22 cellular contexts compared by ENCODE assay signal in genomic region chr5:126309860-126310259, GRCh38.
"Had no signal": no experiment of that assay in that cellular context is flagged by ENCODE, and none has a peak within 500 bp of the region (broad histone marks: within the 10 kb centered on the region; RNA-seq: fewer than 3 reads in every experiment).

No MANE protein-coding gene starts in this region.

- FAIRE-seq: endothelial cell of umbilical vein, pancreas had no signal

- H3K36me3 Mint-ChIP-seq: activated naive CD8-positive, alpha-beta T cell treated with anti-CD3 and anti-CD28 coated beads, Interleukin-2, amount 10 ng/mL, durations not matched to agents 7 days and 5 days had no signal

- H3K9ac ChIP-seq: SK-N-SH had no signal

- ATAC-seq: activated CD8-positive, alpha-beta T cell treated with anti-CD3 and anti-CD28 coated beads for 36 hours; pancreas; right lobe of liver had no signal

- H3K4me1 Mint-ChIP-seq: activated CD4-positive, alpha-beta T cell treated with anti-CD3 and anti-CD28 coated beads, Interleukin-2, amount 10 ng/mL, durations not matched to agents 24 days and 14 days; activated naive CD8-positive, alpha-beta T cell treated with anti-CD3 and anti-CD28 coated beads, Interleukin-2, amount 10 ng/mL, durations not matched to agents 7 days and 5 days; neural crest cell had no signal

- H3K27me3 ChIP-seq: pancreas, right lobe of liver, thyroid gland had no signal

- H3K27ac ChIP-seq: pancreas, right lobe of liver, thyroid gland had no signal

- H3K27ac Mint-ChIP-seq: activated CD4-positive, alpha-beta T cell treated with anti-CD3 and anti-CD28 coated beads, Interleukin-2, amount 10 ng/mL, durations not matched to agents 24 days and 14 days; activated CD8-positive, alpha-beta T cell treated with anti-CD3 and anti-CD28 coated beads for 36 hours; activated naive CD8-positive, alpha-beta T cell treated with anti-CD3 and anti-CD28 coated beads, Interleukin-2, amount 10 ng/mL, durations not matched to agents 7 days and 5 days; activated T-cell treated with anti-CD3 and anti-CD28 coated beads, Interleukin-2, amount 50 U/mL, for 24 hours; activated T-helper 2 cell treated with anti-CD3 and anti-CD28 coated beads, Interferon-gamma antibody, Interleukin-2, Interleukin-4, amounts not matched to agents 10 μg/mL and 5 μg/mL and 100 μg/mL, durations not matched to agents 14 hours and 24 hours and 36 hours; dendritic cell treated with granulocyte-macrophage colony-stimulating factor and Interleukin-4, amounts not matched to agents 40 ng/mL and 50 ng/mL, for 4 days; T-helper 1 cell treated with Interleukin-12 subunit alpha and Interleukin-12 subunit beta and Interleukin-4 antibody, amounts not matched to agents 30 μg/mL and 1 μg/mL, for 36 hours had no signal

- H3K36me3 ChIP-seq: pancreas, right lobe of liver, thyroid gland had no signal

- DNase-seq: activated CD4-positive, alpha-beta T cell treated with anti-CD3 and anti-CD28 coated beads, Interleukin-2, amount 10 ng/mL, durations not matched to agents 24 days and 14 days; activated CD8-positive, alpha-beta T cell treated with anti-CD3 and anti-CD28 coated beads for 36 hours; activated naive CD4-positive, alpha-beta T cell treated with Interleukin-2 at 50 U/mL for 16 hours; activated naive CD8-positive, alpha-beta T cell treated with anti-CD3 and anti-CD28 coated beads, Interleukin-2, amount 10 ng/mL, durations not matched to agents 7 days and 5 days; activated T-cell treated with anti-CD3 and anti-CD28 coated beads, Interleukin-2, amount 50 U/mL, for 24 hours; aorta; effector CD8-positive, alpha-beta T cell; foreskin melanocyte; glutamatergic neuron; hippocampal formation; islet precursor cell; pancreas; right lobe of liver; SK-N-SH; stimulated activated naive CD4-positive, alpha-beta T cell treated with Interleukin-2 at 50 U/mL for 16 hours; thyroid gland had no signal

- H3K9me3 Mint-ChIP-seq: activated CD4-positive, alpha-beta T cell treated with anti-CD3 and anti-CD28 coated beads, Interleukin-2, amount 10 ng/mL, durations not matched to agents 24 days and 14 days; activated naive CD8-positive, alpha-beta T cell treated with anti-CD3 and anti-CD28 coated beads, Interleukin-2, amount 10 ng/mL, durations not matched to agents 7 days and 5 days; activated T-helper 2 cell treated with anti-CD3 and anti-CD28 coated beads, Interferon-gamma antibody, Interleukin-2, Interleukin-4, amounts not matched to agents 10 μg/mL and 5 μg/mL and 100 μg/mL, durations not matched to agents 14 hours and 24 hours and 36 hours; dendritic cell treated with granulocyte-macrophage colony-stimulating factor and Interleukin-4, amounts not matched to agents 40 ng/mL and 50 ng/mL, for 4 days; T-helper 1 cell treated with Interleukin-12 subunit alpha and Interleukin-12 subunit beta and Interleukin-4 antibody, amounts not matched to agents 30 μg/mL and 1 μg/mL, for 36 hours had no signal

- H3K9me3 ChIP-seq: pancreas, right lobe of liver, SK-N-SH, thyroid gland had no signal

- H3K4me3 ChIP-seq: lung, pancreas, right lobe of liver, thyroid gland had no signal

- H3K4me2 ChIP-seq: SK-N-SH had no signal

- H3K4me1 ChIP-seq: pancreas, right lobe of liver, thyroid gland had no signal

- H3K4me3 Mint-ChIP-seq: activated CD4-positive, alpha-beta T cell treated with anti-CD3 and anti-CD28 coated beads, Interleukin-2, amount 10 ng/mL, durations not matched to agents 24 days and 14 days; activated CD8-positive, alpha-beta T cell treated with anti-CD3 and anti-CD28 coated beads for 36 hours; activated naive CD8-positive, alpha-beta T cell treated with anti-CD3 and anti-CD28 coated beads, Interleukin-2, amount 10 ng/mL, durations not matched to agents 7 days and 5 days; activated T-cell treated with anti-CD3 and anti-CD28 coated beads, Interleukin-2, amount 50 U/mL, for 24 hours; dendritic cell treated with granulocyte-macrophage colony-stimulating factor and Interleukin-4, amounts not matched to agents 40 ng/mL and 50 ng/mL, for 4 days; neural crest cell; T-helper 1 cell treated with Interleukin-12 subunit alpha and Interleukin-12 subunit beta and Interleukin-4 antibody, amounts not matched to agents 30 μg/mL and 1 μg/mL, for 36 hours had no signal

- H3K27me3 Mint-ChIP-seq: dendritic cell treated with granulocyte-macrophage colony-stimulating factor and Interleukin-4, amounts not matched to agents 40 ng/mL and 50 ng/mL, for 4 days had no signal
